In genomic region chr9:136958898-136959850, GRCh38 we compare ENCODE assay signal across 17 cellular contexts. TPM values are rescaled to one million over a fixed set of nuclear protein-coding genes. Genes with fewer than 3 reads are reported as not detected.
"Had no signal": no experiment of that assay in that cellular context is flagged by ENCODE, and none has a peak within 500 bp of the region (broad histone marks: within the 10 kb centered on the region; RNA-seq: fewer than 3 reads in every experiment).

No MANE protein-coding gene starts in this region.

- H3K27ac ChIP-seq: body of pancreas, prostate gland, sigmoid colon, thyroid gland had no signal

- H3K27ac Mint-ChIP-seq: activated T-helper 17 cell treated with anti-CD3 and anti-CD28 coated beads, Interleukin-2, amount 50 U/mL, for 72 hours; stimulated activated naive CD8-positive, alpha-beta T cell treated with anti-CD3 and anti-CD28 coated beads, Interleukin-15, Interleukin-2, amounts not matched to agents 100 ng/mL and 50 ng/mL, for 24 hours had no signal

- H3K9me3 ChIP-seq: body of pancreas, mucosa of descending colon, prostate gland, sigmoid colon, thyroid gland had no signal

- H3K9me3 Mint-ChIP-seq: nephron had no signal

- H3K4me3 ChIP-seq: body of pancreas, mucosa of descending colon, prostate gland, sigmoid colon, thyroid gland had no signal

- H3K4me1 ChIP-seq: body of pancreas, sigmoid colon had no signal

- H3K27me3 Mint-ChIP-seq: activated T-helper 17 cell treated with anti-CD3 and anti-CD28 coated beads, Interleukin-2, amount 50 U/mL, for 72 hours; stimulated activated naive CD8-positive, alpha-beta T cell treated with anti-CD3 and anti-CD28 coated beads, Interleukin-15, Interleukin-2, amounts not matched to agents 100 ng/mL and 50 ng/mL, for 24 hours had no signal

- H3K36me3 Mint-ChIP-seq: activated naive CD4-positive, alpha-beta T cell treated with anti-CD3 and anti-CD28 coated beads, Interleukin-2, amount 10 ng/mL, durations not matched to agents 7 days and 5 days had no signal

- H3K27me3 ChIP-seq: body of pancreas, sigmoid colon, thyroid gland had no signal

- H3K36me3 ChIP-seq: prostate gland, sigmoid colon, thyroid gland had no signal

- H3K4me3 Mint-ChIP-seq: activated T-helper 17 cell treated with anti-CD3 and anti-CD28 coated beads, Interleukin-2, amount 50 U/mL, for 72 hours; nephron; stimulated activated naive CD8-positive, alpha-beta T cell treated with anti-CD3 and anti-CD28 coated beads, Interleukin-15, Interleukin-2, amounts not matched to agents 100 ng/mL and 50 ng/mL, for 24 hours had no signal

- ATAC-seq: activated T-helper 17 cell treated with anti-CD3 and anti-CD28 coated beads, Interleukin-2, amount 50 U/mL, for 72 hours; left colon had no signal

- DNase-seq: activated CD4-positive, CD25-positive, alpha-beta regulatory T cell treated with anti-CD3 and anti-CD28 coated beads, Interleukin-2, amount 50 U/mL, for 72 hours; activated T-cell treated with anti-CD3 and anti-CD28 coated beads for 4 hours; amniotic stem cell; body of pancreas; cerebellar nuclear complex; dermis blood vessel endothelial cell; left colon; mammary epithelial cell; mucosa of descending colon; sigmoid colon; stimulated activated CD4-positive, alpha-beta T cell treated with anti-CD3 and anti-CD28 coated beads, Interleukin-12 subunit alpha, Interleukin-12 subunit beta, amount 100 ng/mL, for 4 hours; thyroid gland had no signal

RNA-seq across cellular contexts. Expression of gene LCN12, which starts 7.1 kb away (rescaled TPM):
- total RNA-seq: dermis blood vessel endothelial cell had no signal

RNA-seq across cellular contexts. Expression of gene C8G, which starts 14.1 kb away (rescaled TPM):
- total RNA-seq: body of pancreas, dermis blood vessel endothelial cell, prostate gland, sigmoid colon had no signal

RNA-seq across cellular contexts. Expression of gene PTGDS, which starts 18.1 kb away (rescaled TPM):
- polyA plus RNA-seq: mammary epithelial cell had no signal

RNA-seq across cellular contexts. Expression of gene LCNL1, which starts 23.6 kb away (rescaled TPM):
- total RNA-seq: body of pancreas, dermis blood vessel endothelial cell had no signal
- polyA plus RNA-seq: mammary epithelial cell had no signal
